Comparison of ENCODE assay signal across 1 cellular context in the genomic region with DNA sequence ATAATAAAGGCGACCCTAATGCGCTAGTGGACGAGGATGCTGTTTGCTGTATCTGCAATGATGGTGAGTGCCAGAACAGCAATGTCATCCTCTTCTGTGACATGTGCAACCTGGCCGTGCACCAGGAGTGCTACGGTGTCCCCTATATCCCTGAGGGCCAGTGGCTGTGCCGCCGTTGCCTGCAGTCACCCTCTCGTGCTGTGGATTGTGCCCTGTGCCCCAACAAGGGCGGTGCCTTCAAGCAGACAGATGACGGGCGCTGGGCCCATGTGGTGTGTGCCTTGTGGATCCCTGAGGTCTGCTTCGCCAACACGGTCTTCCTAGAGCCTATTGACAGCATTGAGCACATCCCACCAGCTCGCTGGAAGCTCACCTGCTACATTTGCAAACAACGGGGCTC.
TF ChIP-seq lines count a peak whose summit lies in the region.

No MANE protein-coding gene starts in this region.

TF ChIP-seq in K562, 482 proteins besides CTCF, POLR2A, EP300 and RAD21:
- TF ChIP-seq POLR2G (IDR thresholded peaks at IDR 0.05; ENCODE audit: low read depth, low read length) (peak; percentile 57), RBFOX2 (IDR thresholded peaks at IDR 0.05; ENCODE audit: low read depth, low read length) (0 out of 2 replicates have a peak, but pooled peaks have one; percentile 30)
- TF ChIP-seq, protein P1, sequence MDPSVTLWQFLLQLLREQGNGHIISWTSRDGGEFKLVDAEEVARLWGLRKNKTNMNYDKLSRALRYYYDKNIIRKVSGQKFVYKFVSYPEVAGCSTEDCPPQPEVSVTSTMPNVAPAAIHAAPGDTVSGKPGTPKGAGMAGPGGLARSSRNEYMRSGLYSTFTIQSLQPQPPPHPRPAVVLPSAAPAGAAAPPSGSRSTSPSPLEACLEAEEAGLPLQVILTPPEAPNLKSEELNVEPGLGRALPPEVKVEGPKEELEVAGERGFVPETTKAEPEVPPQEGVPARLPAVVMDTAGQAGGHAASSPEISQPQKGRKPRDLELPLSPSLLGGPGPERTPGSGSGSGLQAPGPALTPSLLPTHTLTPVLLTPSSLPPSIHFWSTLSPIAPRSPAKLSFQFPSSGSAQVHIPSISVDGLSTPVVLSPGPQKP (CRISPR knock-in tag; IDR thresholded peaks at IDR 0.05), result no peak
